1 cellular context compared by ENCODE assay signal in the genomic region with DNA sequence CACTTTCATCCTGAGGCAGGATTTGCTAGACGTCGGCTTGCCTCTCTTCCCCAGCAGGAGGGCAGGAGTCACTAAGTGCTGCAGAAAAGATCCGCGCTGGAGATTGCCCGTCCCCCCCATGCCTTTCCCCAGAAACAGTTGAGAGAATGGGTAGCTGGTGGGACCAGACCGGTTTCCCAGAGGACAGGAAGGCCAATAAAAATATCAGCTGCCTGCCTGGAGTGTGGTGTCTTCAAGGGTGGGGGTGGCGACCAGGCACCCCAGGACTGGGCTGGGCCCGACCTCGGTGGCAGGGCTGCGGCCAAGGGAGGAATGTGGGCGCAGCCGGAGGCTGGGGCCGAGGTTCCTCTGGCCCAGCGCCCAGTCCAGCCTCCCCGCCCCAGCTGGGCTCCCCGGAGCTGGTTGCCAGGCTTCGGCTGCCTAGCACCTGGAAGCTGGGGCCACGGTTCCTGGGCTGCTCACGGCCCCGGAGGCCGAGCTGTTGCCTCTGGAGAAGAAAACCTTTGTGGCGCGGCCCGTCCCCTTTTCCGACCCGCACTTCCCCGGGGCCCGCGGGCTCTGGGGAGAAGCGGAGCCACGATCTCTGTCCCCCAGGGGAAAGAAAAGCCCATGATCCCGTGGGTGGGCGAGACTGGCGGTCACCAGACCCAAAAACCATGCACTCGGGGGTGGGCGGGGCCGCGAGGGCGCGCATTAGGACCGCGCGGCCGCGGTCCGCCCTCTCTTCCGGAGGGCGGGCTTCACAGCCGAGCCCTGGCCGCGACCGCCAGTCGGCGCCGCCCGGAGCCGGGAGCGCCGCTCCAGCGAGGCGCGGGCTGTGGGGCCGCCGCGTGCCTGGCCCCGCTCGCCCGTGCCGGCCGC.
TF ChIP-seq lines count a peak whose summit lies in the region.

Gene TRAF4 (plus strand): TSS at position 769 of the 861 bp plus-strand sequence. CDS start 102 bp downstream, outside the sequence.

TF ChIP-seq in GM12878, 131 proteins besides CTCF, POLR2A, EP300 and RAD21 (continued from another document and continues in another):
- TF ChIP-seq RAD51 (IDR thresholded peaks at IDR 0.05) = peak; percentile 28; the same call in 1 of the 2 replicates
- TF ChIP-seq MEF2B (IDR thresholded peaks at IDR 0.05; ENCODE audit: partially characterized antibody, poor library complexity, severe bottlenecking) = peak; percentile 93
- no peak; the same call in 1 of the 2 replicates for TF ChIP-seq PAX5 (IDR thresholded peaks at IDR 0.05; ENCODE audit: borderline replicate concordance, low read depth, low read length)
- TF ChIP-seq TCF12 (IDR thresholded peaks at IDR 0.05; ENCODE audit: low read depth, low read length) = peak; percentile 62
- TF ChIP-seq EZH2 (IDR thresholded peaks at IDR 0.05; ENCODE audit: borderline replicate concordance, control insufficient read depth, low read depth, low read length) = no peak
- TF ChIP-seq, protein P1, sequence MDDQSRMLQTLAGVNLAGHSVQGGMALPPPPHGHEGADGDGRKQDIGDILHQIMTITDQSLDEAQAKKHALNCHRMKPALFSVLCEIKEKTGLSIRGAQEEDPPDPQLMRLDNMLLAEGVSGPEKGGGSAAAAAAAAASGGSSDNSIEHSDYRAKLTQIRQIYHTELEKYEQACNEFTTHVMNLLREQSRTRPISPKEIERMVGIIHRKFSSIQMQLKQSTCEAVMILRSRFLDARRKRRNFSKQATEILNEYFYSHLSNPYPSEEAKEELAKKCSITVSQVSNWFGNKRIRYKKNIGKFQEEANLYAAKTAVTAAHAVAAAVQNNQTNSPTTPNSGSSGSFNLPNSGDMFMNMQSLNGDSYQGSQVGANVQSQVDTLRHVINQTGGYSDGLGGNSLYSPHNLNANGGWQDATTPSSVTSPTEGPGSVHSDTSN (IDR thresholded peaks at IDR 0.05; ENCODE audit: insufficient replicate concordance, low read depth, low read length) = no peak
- 0 out of 2 replicates have a peak, but pooled peaks have one; percentile 21 for TF ChIP-seq CBFB (IDR thresholded peaks at IDR 0.05; ENCODE audit: low read depth)
- no peak for TF ChIP-seq NFIC (IDR thresholded peaks at IDR 0.05; ENCODE audit: low read depth, low read length)
- TF ChIP-seq SP1 (IDR thresholded peaks at IDR 0.05; ENCODE audit: low read depth, low read length) = peak; percentile 84
- 0 out of 2 replicates have a peak, but pooled peaks have one; percentile 38 for TF ChIP-seq SMAD5 (IDR thresholded peaks at IDR 0.05; ENCODE audit: low read depth)
- TF ChIP-seq TAF1 (IDR thresholded peaks at IDR 0.05; ENCODE audit: borderline replicate concordance, low read depth, low read length) = peak; percentile 96
- TF ChIP-seq, protein P2, sequence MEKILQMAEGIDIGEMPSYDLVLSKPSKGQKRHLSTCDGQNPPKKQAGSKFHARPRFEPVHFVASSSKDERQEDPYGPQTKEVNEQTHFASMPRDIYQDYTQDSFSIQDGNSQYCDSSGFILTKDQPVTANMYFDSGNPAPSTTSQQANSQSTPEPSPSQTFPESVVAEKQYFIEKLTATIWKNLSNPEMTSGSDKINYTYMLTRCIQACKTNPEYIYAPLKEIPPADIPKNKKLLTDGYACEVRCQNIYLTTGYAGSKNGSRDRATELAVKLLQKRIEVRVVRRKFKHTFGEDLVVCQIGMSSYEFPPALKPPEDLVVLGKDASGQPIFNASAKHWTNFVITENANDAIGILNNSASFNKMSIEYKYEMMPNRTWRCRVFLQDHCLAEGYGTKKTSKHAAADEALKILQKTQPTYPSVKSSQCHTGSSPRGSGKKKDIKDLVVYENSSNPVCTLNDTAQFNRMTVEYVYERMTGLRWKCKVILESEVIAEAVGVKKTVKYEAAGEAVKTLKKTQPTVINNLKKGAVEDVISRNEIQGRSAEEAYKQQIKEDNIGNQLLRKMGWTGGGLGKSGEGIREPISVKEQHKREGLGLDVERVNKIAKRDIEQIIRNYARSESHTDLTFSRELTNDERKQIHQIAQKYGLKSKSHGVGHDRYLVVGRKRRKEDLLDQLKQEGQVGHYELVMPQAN (conservative IDR thresholded peaks at IDR 0.05) = peak; percentile 85
- TF ChIP-seq, protein P3, sequence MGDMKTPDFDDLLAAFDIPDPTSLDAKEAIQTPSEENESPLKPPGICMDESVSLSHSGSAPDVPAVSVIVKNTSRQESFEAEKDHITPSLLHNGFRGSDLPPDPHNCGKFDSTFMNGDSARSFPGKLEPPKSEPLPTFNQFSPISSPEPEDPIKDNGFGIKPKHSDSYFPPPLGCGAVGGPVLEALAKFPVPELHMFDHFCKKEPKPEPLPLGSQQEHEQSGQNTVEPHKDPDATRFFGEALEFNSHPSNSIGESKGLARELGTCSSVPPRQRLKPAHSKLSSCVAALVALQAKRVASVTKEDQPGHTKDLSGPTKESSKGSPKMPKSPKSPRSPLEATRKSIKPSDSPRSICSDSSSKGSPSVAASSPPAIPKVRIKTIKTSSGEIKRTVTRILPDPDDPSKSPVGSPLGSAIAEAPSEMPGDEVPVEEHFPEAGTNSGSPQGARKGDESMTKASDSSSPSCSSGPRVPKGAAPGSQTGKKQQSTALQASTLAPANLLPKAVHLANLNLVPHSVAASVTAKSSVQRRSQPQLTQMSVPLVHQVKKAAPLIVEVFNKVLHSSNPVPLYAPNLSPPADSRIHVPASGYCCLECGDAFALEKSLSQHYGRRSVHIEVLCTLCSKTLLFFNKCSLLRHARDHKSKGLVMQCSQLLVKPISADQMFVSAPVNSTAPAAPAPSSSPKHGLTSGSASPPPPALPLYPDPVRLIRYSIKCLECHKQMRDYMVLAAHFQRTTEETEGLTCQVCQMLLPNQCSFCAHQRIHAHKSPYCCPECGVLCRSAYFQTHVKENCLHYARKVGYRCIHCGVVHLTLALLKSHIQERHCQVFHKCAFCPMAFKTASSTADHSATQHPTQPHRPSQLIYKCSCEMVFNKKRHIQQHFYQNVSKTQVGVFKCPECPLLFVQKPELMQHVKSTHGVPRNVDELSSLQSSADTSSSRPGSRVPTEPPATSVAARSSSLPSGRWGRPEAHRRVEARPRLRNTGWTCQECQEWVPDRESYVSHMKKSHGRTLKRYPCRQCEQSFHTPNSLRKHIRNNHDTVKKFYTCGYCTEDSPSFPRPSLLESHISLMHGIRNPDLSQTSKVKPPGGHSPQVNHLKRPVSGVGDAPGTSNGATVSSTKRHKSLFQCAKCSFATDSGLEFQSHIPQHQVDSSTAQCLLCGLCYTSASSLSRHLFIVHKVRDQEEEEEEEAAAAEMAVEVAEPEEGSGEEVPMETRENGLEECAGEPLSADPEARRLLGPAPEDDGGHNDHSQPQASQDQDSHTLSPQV (IDR thresholded peaks at IDR 0.05) = peak; percentile 57; the same call in 1 of the 2 replicates
- peak; percentile 92 for TF ChIP-seq RELB (IDR thresholded peaks at IDR 0.05; ENCODE audit: low read depth)
- TF ChIP-seq YY1 (IDR thresholded peaks at IDR 0.05; ENCODE audit: low read depth, low read length) = peak; percentile 64
- peak; percentile 93 for TF ChIP-seq BACH1 (IDR thresholded peaks at IDR 0.05; ENCODE audit: borderline replicate concordance)
- peak; percentile 80; the same call in 1 of the 2 replicates for TF ChIP-seq NR2F1 (conservative IDR thresholded peaks at IDR 0.05)
- peak; percentile 98; the same call in 1 of the 2 replicates for TF ChIP-seq GATAD2B (conservative IDR thresholded peaks at IDR 0.05; ENCODE audit: low read depth)
- 0 out of 2 replicates have a peak, but pooled peaks have one; percentile 8 for TF ChIP-seq HCFC1 (IDR thresholded peaks at IDR 0.05; ENCODE audit: low read length)
- TF ChIP-seq MXI1 (IDR thresholded peaks at IDR 0.05; ENCODE audit: low read depth, low read length) = peak; percentile 77; the same call in 1 of the 2 replicates
- TF ChIP-seq, protein P4, sequence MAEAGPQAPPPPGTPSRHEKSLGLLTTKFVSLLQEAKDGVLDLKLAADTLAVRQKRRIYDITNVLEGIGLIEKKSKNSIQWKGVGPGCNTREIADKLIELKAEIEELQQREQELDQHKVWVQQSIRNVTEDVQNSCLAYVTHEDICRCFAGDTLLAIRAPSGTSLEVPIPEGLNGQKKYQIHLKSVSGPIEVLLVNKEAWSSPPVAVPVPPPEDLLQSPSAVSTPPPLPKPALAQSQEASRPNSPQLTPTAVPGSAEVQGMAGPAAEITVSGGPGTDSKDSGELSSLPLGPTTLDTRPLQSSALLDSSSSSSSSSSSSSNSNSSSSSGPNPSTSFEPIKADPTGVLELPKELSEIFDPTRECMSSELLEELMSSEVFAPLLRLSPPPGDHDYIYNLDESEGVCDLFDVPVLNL (IDR thresholded peaks at IDR 0.05; ENCODE audit: low read depth, low read length) = no peak
- TF ChIP-seq ESRRA (IDR thresholded peaks at IDR 0.05; ENCODE audit: low read length) = no peak
- peak; percentile 95 for TF ChIP-seq IKZF1 (conservative IDR thresholded peaks at IDR 0.05)
- TF ChIP-seq, protein P5, sequence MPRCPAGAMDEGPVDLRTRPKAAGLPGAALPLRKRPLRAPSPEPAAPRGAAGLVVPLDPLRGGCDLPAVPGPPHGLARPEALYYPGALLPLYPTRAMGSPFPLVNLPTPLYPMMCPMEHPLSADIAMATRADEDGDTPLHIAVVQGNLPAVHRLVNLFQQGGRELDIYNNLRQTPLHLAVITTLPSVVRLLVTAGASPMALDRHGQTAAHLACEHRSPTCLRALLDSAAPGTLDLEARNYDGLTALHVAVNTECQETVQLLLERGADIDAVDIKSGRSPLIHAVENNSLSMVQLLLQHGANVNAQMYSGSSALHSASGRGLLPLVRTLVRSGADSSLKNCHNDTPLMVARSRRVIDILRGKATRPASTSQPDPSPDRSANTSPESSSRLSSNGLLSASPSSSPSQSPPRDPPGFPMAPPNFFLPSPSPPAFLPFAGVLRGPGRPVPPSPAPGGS (IDR thresholded peaks at IDR 0.05; ENCODE audit: borderline replicate concordance, insufficient read depth, low read depth, low read length, poor library complexity, severe bottlenecking) = peak; percentile 73
- TF ChIP-seq NBN (IDR thresholded peaks at IDR 0.05) = peak; percentile 67
- TF ChIP-seq MYB (IDR thresholded peaks at IDR 0.05; ENCODE audit: borderline replicate concordance, low read depth, low read length) = 0 out of 2 replicates have a peak, but pooled peaks have one; percentile 22
- TF ChIP-seq, protein P6, sequence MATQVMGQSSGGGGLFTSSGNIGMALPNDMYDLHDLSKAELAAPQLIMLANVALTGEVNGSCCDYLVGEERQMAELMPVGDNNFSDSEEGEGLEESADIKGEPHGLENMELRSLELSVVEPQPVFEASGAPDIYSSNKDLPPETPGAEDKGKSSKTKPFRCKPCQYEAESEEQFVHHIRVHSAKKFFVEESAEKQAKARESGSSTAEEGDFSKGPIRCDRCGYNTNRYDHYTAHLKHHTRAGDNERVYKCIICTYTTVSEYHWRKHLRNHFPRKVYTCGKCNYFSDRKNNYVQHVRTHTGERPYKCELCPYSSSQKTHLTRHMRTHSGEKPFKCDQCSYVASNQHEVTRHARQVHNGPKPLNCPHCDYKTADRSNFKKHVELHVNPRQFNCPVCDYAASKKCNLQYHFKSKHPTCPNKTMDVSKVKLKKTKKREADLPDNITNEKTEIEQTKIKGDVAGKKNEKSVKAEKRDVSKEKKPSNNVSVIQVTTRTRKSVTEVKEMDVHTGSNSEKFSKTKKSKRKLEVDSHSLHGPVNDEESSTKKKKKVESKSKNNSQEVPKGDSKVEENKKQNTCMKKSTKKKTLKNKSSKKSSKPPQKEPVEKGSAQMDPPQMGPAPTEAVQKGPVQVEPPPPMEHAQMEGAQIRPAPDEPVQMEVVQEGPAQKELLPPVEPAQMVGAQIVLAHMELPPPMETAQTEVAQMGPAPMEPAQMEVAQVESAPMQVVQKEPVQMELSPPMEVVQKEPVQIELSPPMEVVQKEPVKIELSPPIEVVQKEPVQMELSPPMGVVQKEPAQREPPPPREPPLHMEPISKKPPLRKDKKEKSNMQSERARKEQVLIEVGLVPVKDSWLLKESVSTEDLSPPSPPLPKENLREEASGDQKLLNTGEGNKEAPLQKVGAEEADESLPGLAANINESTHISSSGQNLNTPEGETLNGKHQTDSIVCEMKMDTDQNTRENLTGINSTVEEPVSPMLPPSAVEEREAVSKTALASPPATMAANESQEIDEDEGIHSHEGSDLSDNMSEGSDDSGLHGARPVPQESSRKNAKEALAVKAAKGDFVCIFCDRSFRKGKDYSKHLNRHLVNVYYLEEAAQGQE (IDR thresholded peaks at IDR 0.05; ENCODE audit: low read depth, low read length) = peak; percentile 39; the same call in 1 of the 2 replicates
- peak; percentile 10; the same call in 1 of the 2 replicates for TF ChIP-seq MTA2 (IDR thresholded peaks at IDR 0.05; ENCODE audit: low read depth)
- peak; percentile 60 for TF ChIP-seq MLLT1 (IDR thresholded peaks at IDR 0.05)
- peak; percentile 45; the same call in 1 of the 2 replicates for TF ChIP-seq EED (IDR thresholded peaks at IDR 0.05; ENCODE audit: low read depth)
- peak; percentile 47; the same call in 1 of the 2 replicates for TF ChIP-seq ZNF24 (IDR thresholded peaks at IDR 0.05)
- peak; percentile 90; the same call in 1 of the 2 replicates for TF ChIP-seq RB1 (IDR thresholded peaks at IDR 0.05; ENCODE audit: borderline replicate concordance)
- TF ChIP-seq CHD2 (IDR thresholded peaks at IDR 0.05; ENCODE audit: borderline replicate concordance, low read depth, low read length) = no peak; the same call in none of the 2 replicates
- no peak for TF ChIP-seq IRF5 (IDR thresholded peaks at IDR 0.05; ENCODE audit: borderline replicate concordance)
